8 cellular contexts compared by ENCODE assay signal in genomic region chr4:39526283-39526682, GRCh38. TPM values are rescaled to one million over a fixed set of nuclear protein-coding genes. Genes with fewer than 3 reads are reported as not detected.
A peak's percentile ranks its signal among the peaks of the same experiment; 100 is the strongest.
DNase-seq lines count a peak whose midpoint lies in the region; ATAC-seq and TF ChIP-seq lines count a peak whose summit lies in the region.

No MANE protein-coding gene starts in this region.

- TF ChIP-seq POLR2A in right lobe of liver (IDR thresholded peaks at IDR 0.05) (no peak), transverse colon (IDR thresholded peaks at IDR 0.05) (no peak)

- H3K9me3 Mint-ChIP-seq in activated naive CD4-positive, alpha-beta T cell treated with anti-CD3 and anti-CD28 coated beads for 36 hours, result peaks cover 14% of the 10 kb centered on the region

- ATAC-seq in right lobe of liver, result no peak
- no peak for ATAC-seq in GM21786 (IDR thresholded peaks at IDR 0.05; ENCODE audit: unreplicated experiment)
- ATAC-seq in HG03108 (IDR thresholded peaks at IDR 0.05; ENCODE audit: unreplicated experiment), result no peak

- CTCF ChIA-PET in activated naive CD4-positive, alpha-beta T cell treated with anti-CD3 and anti-CD28 coated beads for 36 hours (lab: Charles Lee), result no interaction called here

- H3K27ac ChIP-seq in ascending aorta (peak overlapping the region; percentile 96 to 98), right lobe of liver (peak overlapping the region; percentile 84 to 94 (median 91)), transverse colon (peak overlapping the region; percentile 93 to 97 (median 96))

- peaks cover 14% of the 10 kb centered on the region for H3K36me3 Mint-ChIP-seq in activated naive CD4-positive, alpha-beta T cell treated with anti-CD3 and anti-CD28 coated beads for 36 hours (ENCODE audit: low read depth)

- H3K4me3 ChIP-seq in ascending aorta (peak overlapping the region; percentile 56 to 100), right lobe of liver (peak overlapping the region; percentile 95 to 98 (median 97)), transverse colon (peak overlapping the region; percentile 85 to 94 (median 88))

- H3K4me1 ChIP-seq in ascending aorta (peaks cover 0 to 23% of the 10 kb centered on the region in 2 donors), right lobe of liver (peaks cover 0 to 30% (median 11%) of the 10 kb centered on the region in 4 donors), transverse colon (peaks cover 7 to 56% (median 25%) of the 10 kb centered on the region in 4 donors)

- no peaks in the 10 kb centered on the region for H3K27me3 Mint-ChIP-seq in activated naive CD4-positive, alpha-beta T cell treated with anti-CD3 and anti-CD28 coated beads for 36 hours (ENCODE audit: low read depth)

- peak overlapping the region; percentile 97 for H3K4me3 Mint-ChIP-seq in activated naive CD4-positive, alpha-beta T cell treated with anti-CD3 and anti-CD28 coated beads for 36 hours

- TF ChIP-seq CTCF in ascending aorta (IDR thresholded peaks at IDR 0.05), result no peak
- TF ChIP-seq CTCF in right lobe of liver (IDR thresholded peaks at IDR 0.05), result no peak
- no peak for TF ChIP-seq CTCF in transverse colon (IDR thresholded peaks at IDR 0.05)

- no peak overlapping the region for H3K27ac Mint-ChIP-seq in activated naive CD4-positive, alpha-beta T cell treated with anti-CD3 and anti-CD28 coated beads for 36 hours

- 1% methylated on average over 4 of the region's 4 CpGs for WGBS in right lobe of liver (ENCODE audit: insufficient coverage, low coverage, low lambda C conversion rate, missing lambda C conversion rate)
- WGBS in transverse colon (ENCODE audit: low coverage in 1 of 2), 2 donors, result 0 to 4% methylated on average over 3 to 4 of the region's 4 CpGs

- H3K4me1 Mint-ChIP-seq in activated naive CD4-positive, alpha-beta T cell treated with anti-CD3 and anti-CD28 coated beads for 36 hours (ENCODE audit: low read depth), result peaks cover 18% of the 10 kb centered on the region

- no peaks in the 10 kb centered on the region for H3K36me3 ChIP-seq in ascending aorta
- peaks cover 0 to 5% (median 0%) of the 10 kb centered on the region in 4 donors for H3K36me3 ChIP-seq in right lobe of liver
- peaks cover 0 to under 1% (median 0%) of the 10 kb centered on the region in 4 donors for H3K36me3 ChIP-seq in transverse colon

- DNase-seq in activated naive CD4-positive, alpha-beta T cell treated with anti-CD3 and anti-CD28 coated beads for 36 hours, result no peak
- DNase-seq in activated naive CD4-positive, alpha-beta T cell (lab: John Stamatoyannopoulos, UW), result no peak
- DNase-seq in ascending aorta (ENCODE audit: low spot score in 2 of 2) (no peak), right lobe of liver (no peak), transverse colon (no peak), NCI-H446 treated with DMSO at 0.1 percent for 48 hours (lab: John Stamatoyannopoulos, UW) (no peak)

- H3K27me3 ChIP-seq in ascending aorta (no peaks in the 10 kb centered on the region), right lobe of liver (no peaks in the 10 kb centered on the region), transverse colon (no peaks in the 10 kb centered on the region)

- in situ Hi-C loops in transverse colon (cut with MboI; ENCODE audit: low pct_ligation_motif_present in 1 of 4, low pct_unique_long_range_greater_than_20kb in 1 of 4, low sequenced_read_pairs in 3 of 4), result loop anchor here in 1 of 4 donors (5.0 kb wide), 1 partner anchor 111 kb away; the partner anchor contains the start of gene SMIM14

- TF ChIP-seq EP300 in transverse colon (IDR thresholded peaks at IDR 0.05; ENCODE audit: low read depth), result no peak

- H3K9me3 ChIP-seq in ascending aorta, result no peaks in the 10 kb centered on the region
- H3K9me3 ChIP-seq in right lobe of liver, result no peaks in the 10 kb centered on the region
- H3K9me3 ChIP-seq in transverse colon, result no peaks in the 10 kb centered on the region

- intact Hi-C loops in activated naive CD4-positive, alpha-beta T cell treated with anti-CD3 and anti-CD28 coated beads for 36 hours (cut with micrococcal nuclease), result loop anchor here (2.0 to 10.0 kb wide), 3 partner anchors 57 to 779 kb away; no protein-coding TSS in a partner anchor
- intact Hi-C loops in ascending aorta (cut with DNase I) (loop anchor here (2.0 to 5.0 kb wide), 6 partner anchors 23 to 531 kb away; partner anchors contain the start of genes LIAS, N4BP2, PDS5A and RPL9), right lobe of liver (cut with DNase I) (no loop called here), transverse colon (cut with DNase I; ENCODE audit: low total_unique reads) (loop anchor here (5.0 kb wide), 1 partner anchor 111 kb away; the partner anchor contains the start of gene SMIM14)

RNA-seq across cellular contexts. Expression of gene UGDH, which starts 1.0 kb away (rescaled TPM):
- 10 to 100 TPM; 11.7 to 14.6 TPM for total RNA-seq in activated naive CD4-positive, alpha-beta T cell treated with anti-CD3 and anti-CD28 coated beads for 36 hours
- total RNA-seq in ascending aorta, result 81.1 TPM
- total RNA-seq in right lobe of liver, result 100 to 1,000 TPM; 134 to 647 (median 244) TPM
- 100 to 1,000 TPM; 293 to 849 (median 479) TPM for total RNA-seq in transverse colon

Comparison
In these comparisons a context has a peak if more than half of its experiments do, and no peak if none do; other contexts are left out.
1. intact Hi-C loops: an anchor here in activated naive CD4-positive, alpha-beta T cell treated with anti-CD3 and anti-CD28 coated beads for 36 hours (2.0 to 10.0 kb wide), ascending aorta (2.0 to 5.0 kb wide) and transverse colon (5.0 kb wide); none called in right lobe of liver.